Comparison of ENCODE assay signal across 11 cellular contexts in genomic region chr22:38177044-38177443, GRCh38. TPM values are rescaled to one million over a fixed set of nuclear protein-coding genes. Genes with fewer than 3 reads are reported as not detected.
A peak's percentile ranks its signal among the peaks of the same experiment; 100 is the strongest.
DNase-seq lines count a peak whose midpoint lies in the region; ATAC-seq and TF ChIP-seq lines count a peak whose summit lies in the region.
"Had no signal": no experiment of that assay in that cellular context is flagged by ENCODE, and none has a peak within 500 bp of the region (broad histone marks: within the 10 kb centered on the region; RNA-seq: fewer than 3 reads in every experiment).

No MANE protein-coding gene starts in this region.

- H3K9me3 ChIP-seq in right cardiac atrium (ENCODE audit: control insufficient read depth, low read length) (no peaks in the 10 kb centered on the region), vagina (no peaks in the 10 kb centered on the region)
- H3K9me3 ChIP-seq: left lung had no signal

- ATAC-seq in right cardiac atrium (no peak), Right ventricle myocardium superior (ENCODE audit: poor library complexity) (no peak), GM18868 (IDR thresholded peaks at IDR 0.05; ENCODE audit: unreplicated experiment) (no peak)
- ATAC-seq in activated naive CD8-positive, alpha-beta T cell treated with anti-CD3 and anti-CD28 coated beads, Interleukin-2, amount 50 U/mL, for 24 hours = no peak
- peak in 1 of 2 donors; percentile 70 for ATAC-seq in natural killer cell treated with Interleukin-12 subunit alpha and Interleukin-12 subunit beta and Interleukin-15 and Interleukin-18, amount 100 ng/mL, for 72 hours

- no peaks in the 10 kb centered on the region for H3K36me3 Mint-ChIP-seq in activated naive CD8-positive, alpha-beta T cell treated with anti-CD3 and anti-CD28 coated beads, Interleukin-2, amount 50 U/mL, for 24 hours (ENCODE audit: low read depth)
- H3K36me3 Mint-ChIP-seq in natural killer cell treated with Interleukin-12 subunit alpha and Interleukin-12 subunit beta and Interleukin-15 and Interleukin-18, amount 100 ng/mL, for 72 hours = no peaks in the 10 kb centered on the region

- peaks cover 16% of the 10 kb centered on the region for H3K4me1 ChIP-seq in right cardiac atrium (ENCODE audit: control insufficient read depth, insufficient read depth, low read length)
- peaks cover 62% of the 10 kb centered on the region for H3K4me1 ChIP-seq in vagina

- no peak for TF ChIP-seq POLR2A in vagina (IDR thresholded peaks at IDR 0.05)

- H3K4me3 ChIP-seq in right cardiac atrium (ENCODE audit: low read length) = no peak overlapping the region
- H3K4me3 ChIP-seq in vagina = no peak overlapping the region
- H3K4me3 ChIP-seq: left lung had no signal

- no peaks in the 10 kb centered on the region for H3K27me3 ChIP-seq in right cardiac atrium (ENCODE audit: control insufficient read depth, insufficient read depth)
- H3K27me3 ChIP-seq in vagina = no peaks in the 10 kb centered on the region
- H3K27me3 ChIP-seq: left lung had no signal

- WGBS in right cardiac atrium = 94% methylated on average over 4 of the region's 4 CpGs

- peaks cover 79% of the 10 kb centered on the region for H3K4me1 Mint-ChIP-seq in activated naive CD8-positive, alpha-beta T cell treated with anti-CD3 and anti-CD28 coated beads, Interleukin-2, amount 50 U/mL, for 24 hours
- H3K4me1 Mint-ChIP-seq in natural killer cell treated with Interleukin-12 subunit alpha and Interleukin-12 subunit beta and Interleukin-15 and Interleukin-18, amount 100 ng/mL, for 72 hours (ENCODE audit: low read depth in 2 of 2) = peaks cover 77 to 81% of the 10 kb centered on the region in 2 donors

- no peak overlapping the region for H3K4me3 Mint-ChIP-seq in activated naive CD8-positive, alpha-beta T cell treated with anti-CD3 and anti-CD28 coated beads, Interleukin-2, amount 50 U/mL, for 24 hours
- peak overlapping the region; percentile 60 for H3K4me3 Mint-ChIP-seq in natural killer cell treated with Interleukin-12 subunit alpha and Interleukin-12 subunit beta and Interleukin-15 and Interleukin-18, amount 100 ng/mL, for 72 hours
- H3K4me3 Mint-ChIP-seq: activated naive CD8-positive, alpha-beta T cell had no signal

- H3K9me3 Mint-ChIP-seq in activated naive CD8-positive, alpha-beta T cell treated with anti-CD3 and anti-CD28 coated beads, Interleukin-2, amount 50 U/mL, for 24 hours = no peaks in the 10 kb centered on the region
- no peaks in the 10 kb centered on the region for H3K9me3 Mint-ChIP-seq in natural killer cell treated with Interleukin-12 subunit alpha and Interleukin-12 subunit beta and Interleukin-15 and Interleukin-18, amount 100 ng/mL, for 72 hours

- DNase-seq in right cardiac atrium (peak in 1 of 3 donors; percentile 11), Right ventricle myocardium superior (no peak), vagina (ENCODE audit: extremely low spot score in 2 of 2) (no peak), NCI-H82 (lab: John Stamatoyannopoulos, UW) (no peak), NCI-H2171 treated with DMSO at 0.1 percent for 48 hours (lab: John Stamatoyannopoulos, UW) (no peak)
- no peak for DNase-seq in activated naive CD8-positive, alpha-beta T cell treated with anti-CD3 and anti-CD28 coated beads, Interleukin-2, amount 50 U/mL, for 24 hours
- peak; percentile 78 for DNase-seq in natural killer cell treated with Interleukin-12 subunit alpha and Interleukin-12 subunit beta and Interleukin-15 and Interleukin-18, amount 100 ng/mL, for 72 hours (ENCODE audit: low spot score)
- DNase-seq: stimulated activated naive CD4-positive, alpha-beta T cell treated with Interleukin-2 at 50 U/mL for 16 hours had no signal

- H3K27ac Mint-ChIP-seq in activated naive CD8-positive, alpha-beta T cell treated with anti-CD3 and anti-CD28 coated beads, Interleukin-2, amount 50 U/mL, for 24 hours = peak overlapping the region; percentile 78
- H3K27ac Mint-ChIP-seq in natural killer cell treated with Interleukin-12 subunit alpha and Interleukin-12 subunit beta and Interleukin-15 and Interleukin-18, amount 100 ng/mL, for 72 hours = peak overlapping the region; percentile 74 to 96
- H3K27ac Mint-ChIP-seq: activated naive CD8-positive, alpha-beta T cell had no signal

- no peak for TF ChIP-seq CTCF in vagina (IDR thresholded peaks at IDR 0.05)

- no peaks in the 10 kb centered on the region for H3K36me3 ChIP-seq in vagina
- H3K36me3 ChIP-seq: left lung had no signal

- H3K27me3 Mint-ChIP-seq in activated naive CD8-positive, alpha-beta T cell treated with anti-CD3 and anti-CD28 coated beads, Interleukin-2, amount 50 U/mL, for 24 hours = no peaks in the 10 kb centered on the region
- no peaks in the 10 kb centered on the region for H3K27me3 Mint-ChIP-seq in natural killer cell treated with Interleukin-12 subunit alpha and Interleukin-12 subunit beta and Interleukin-15 and Interleukin-18, amount 100 ng/mL, for 72 hours
- H3K27me3 Mint-ChIP-seq: activated naive CD8-positive, alpha-beta T cell had no signal

- intact Hi-C loops in right cardiac atrium (cut with DNase I) (no loop called here), Right ventricle myocardium superior (cut with DNase I) (no loop called here), vagina (cut with DNase I) (no loop called here)

- H3K27ac ChIP-seq in right cardiac atrium (ENCODE audit: low read length) = peak overlapping the region; percentile 66
- H3K27ac ChIP-seq in vagina = peak overlapping the region; percentile 99

RNA-seq across cellular contexts. Expression of gene PLA2G6, which starts 4.6 kb away (rescaled TPM):
- 10 to 100 TPM; 16.0 to 25.2 (median 17.6) TPM for total RNA-seq in right cardiac atrium
- 16.0 TPM for polyA plus RNA-seq in right cardiac atrium
- 12.0 TPM for total RNA-seq in Right ventricle myocardium superior
- 10 to 100 TPM; 24.5 to 40.1 TPM for total RNA-seq in natural killer cell treated with Interleukin-12 subunit alpha and Interleukin-12 subunit beta and Interleukin-15 and Interleukin-18, amount 100 ng/mL, for 72 hours
- total RNA-seq in vagina = 35.8 TPM

RNA-seq across cellular contexts. Expression of gene MAFF, which starts 24.8 kb away (rescaled TPM):
- 10 to 100 TPM in 1 of 4 donors, 1 to 10 TPM in 3; 4.8 to 13.7 (median 7.1) TPM for total RNA-seq in right cardiac atrium
- 20.5 TPM for polyA plus RNA-seq in right cardiac atrium
- 4.2 TPM for total RNA-seq in Right ventricle myocardium superior
- total RNA-seq in natural killer cell treated with Interleukin-12 subunit alpha and Interleukin-12 subunit beta and Interleukin-15 and Interleukin-18, amount 100 ng/mL, for 72 hours = 10 to 100 TPM; 19.7 to 43.0 TPM
- total RNA-seq in vagina = 90.6 TPM
